15 cellular contexts compared by ENCODE assay signal in genomic region chr6:26613201-26613600, GRCh38. TPM values are rescaled to one million over a fixed set of nuclear protein-coding genes. Genes with fewer than 3 reads are reported as not detected.
DNase-seq lines count a peak whose midpoint lies in the region; ATAC-seq and TF ChIP-seq lines count a peak whose summit lies in the region.
"Had no signal": no experiment of that assay in that cellular context is flagged by ENCODE, and none has a peak within 500 bp of the region (broad histone marks: within the 10 kb centered on the region; RNA-seq: fewer than 3 reads in every experiment).

No MANE protein-coding gene starts in this region.

- H3K9ac ChIP-seq in iPS-18a (ENCODE audit: low read length), result no peak overlapping the region

- H3K4me1 Mint-ChIP-seq in activated CD4-positive, alpha-beta T cell treated with anti-CD3 and anti-CD28 coated beads for 36 hours, result peaks cover 17% of the 10 kb centered on the region
- peaks cover 6% of the 10 kb centered on the region for H3K4me1 Mint-ChIP-seq in activated T-helper 17 cell treated with anti-CD3 and anti-CD28 coated beads, Interleukin-2, amount 50 U/mL, for 72 hours
- H3K4me1 Mint-ChIP-seq in progenitor cell of endocrine pancreas (ENCODE audit: low read depth), result peaks cover 6% of the 10 kb centered on the region

- POLR2A ChIA-PET in activated CD4-positive, alpha-beta T cell treated with anti-CD3 and anti-CD28 coated beads for 36 hours (lab: Charles Lee), result no interaction called here

- no peak overlapping the region for H3K27ac ChIP-seq in iPS-18a (ENCODE audit: low read length)
- H3K27ac ChIP-seq in breast epithelium, result no peak overlapping the region
- H3K27ac ChIP-seq: ascending aorta, C4-2B, gastroesophageal sphincter had no signal

- peaks cover 6% of the 10 kb centered on the region for H3K4me1 ChIP-seq in iPS-18a (ENCODE audit: control insufficient read depth, low read depth, low read length)
- H3K4me1 ChIP-seq in breast epithelium, result no peaks in the 10 kb centered on the region

- H3K36me3 Mint-ChIP-seq in activated CD4-positive, alpha-beta T cell treated with anti-CD3 and anti-CD28 coated beads for 36 hours (ENCODE audit: low read depth), result no peaks in the 10 kb centered on the region
- no peaks in the 10 kb centered on the region for H3K36me3 Mint-ChIP-seq in activated T-helper 17 cell treated with anti-CD3 and anti-CD28 coated beads, Interleukin-2, amount 50 U/mL, for 72 hours (ENCODE audit: low read depth)
- no peaks in the 10 kb centered on the region for H3K36me3 Mint-ChIP-seq in progenitor cell of endocrine pancreas (ENCODE audit: insufficient read depth)

- TF ChIP-seq CTCF in progenitor cell of endocrine pancreas (IDR thresholded peaks at IDR 0.05; ENCODE audit: unreplicated experiment), result no peak
- no peak for TF ChIP-seq CTCF in breast epithelium (IDR thresholded peaks at IDR 0.05)

- H3K36me3 ChIP-seq in iPS-18a (ENCODE audit: control insufficient read depth, low read depth, low read length) (no peaks in the 10 kb centered on the region), breast epithelium (no peaks in the 10 kb centered on the region)
- H3K36me3 ChIP-seq: ascending aorta, gastroesophageal sphincter had no signal

- no peak for ATAC-seq in activated CD4-positive, alpha-beta T cell treated with anti-CD3 and anti-CD28 coated beads for 36 hours
- no peak for ATAC-seq in activated T-helper 17 cell treated with anti-CD3 and anti-CD28 coated beads, Interleukin-2, amount 50 U/mL, for 72 hours (replicated peaks)
- no peak for ATAC-seq in left lobe of liver
- ATAC-seq: gastroesophageal sphincter had no signal

- no peak for TF ChIP-seq POLR2A in breast epithelium (IDR thresholded peaks at IDR 0.05)

- H3K9me3 Mint-ChIP-seq in activated CD4-positive, alpha-beta T cell treated with anti-CD3 and anti-CD28 coated beads for 36 hours (ENCODE audit: low read depth), result no peaks in the 10 kb centered on the region
- no peaks in the 10 kb centered on the region for H3K9me3 Mint-ChIP-seq in activated T-helper 17 cell treated with anti-CD3 and anti-CD28 coated beads, Interleukin-2, amount 50 U/mL, for 72 hours
- peaks cover 4% of the 10 kb centered on the region for H3K9me3 Mint-ChIP-seq in progenitor cell of endocrine pancreas (ENCODE audit: low read depth)

- peak overlapping the region; percentile 67 for H3K4me3 Mint-ChIP-seq in activated CD4-positive, alpha-beta T cell treated with anti-CD3 and anti-CD28 coated beads for 36 hours
- H3K4me3 Mint-ChIP-seq in activated T-helper 17 cell treated with anti-CD3 and anti-CD28 coated beads, Interleukin-2, amount 50 U/mL, for 72 hours, result peak overlapping the region; percentile 74
- peak overlapping the region; percentile 84 for H3K4me3 Mint-ChIP-seq in progenitor cell of endocrine pancreas (ENCODE audit: low read depth)

- intact Hi-C loops in activated CD4-positive, alpha-beta T cell treated with anti-CD3 and anti-CD28 coated beads for 36 hours (cut with DNase I, micrococcal nuclease), result loop anchor here in 1 of 2 experiments (5.0 kb wide), 1 partner anchor 484 kb away; no protein-coding TSS in a partner anchor
- intact Hi-C loops in breast epithelium (cut with DNase I; ENCODE audit: low total_unique reads), result no loop called here

- H3K27ac Mint-ChIP-seq in activated CD4-positive, alpha-beta T cell treated with anti-CD3 and anti-CD28 coated beads for 36 hours, result no peak overlapping the region
- no peak overlapping the region for H3K27ac Mint-ChIP-seq in activated T-helper 17 cell treated with anti-CD3 and anti-CD28 coated beads, Interleukin-2, amount 50 U/mL, for 72 hours
- H3K27ac Mint-ChIP-seq in progenitor cell of endocrine pancreas, result no peak overlapping the region

- no peaks in the 10 kb centered on the region for H3K9me3 ChIP-seq in iPS-18a (ENCODE audit: control insufficient read depth, low read depth, low read length)
- H3K9me3 ChIP-seq in breast epithelium, result peaks cover 0 to 4% of the 10 kb centered on the region in 2 donors
- H3K9me3 ChIP-seq: ascending aorta had no signal

- H3K27me3 Mint-ChIP-seq in activated CD4-positive, alpha-beta T cell treated with anti-CD3 and anti-CD28 coated beads for 36 hours, result peaks cover 24% of the 10 kb centered on the region
- peaks cover 18% of the 10 kb centered on the region for H3K27me3 Mint-ChIP-seq in activated T-helper 17 cell treated with anti-CD3 and anti-CD28 coated beads, Interleukin-2, amount 50 U/mL, for 72 hours
- H3K27me3 Mint-ChIP-seq in progenitor cell of endocrine pancreas, result peaks cover 58% of the 10 kb centered on the region

- H3K27me3 ChIP-seq in iPS-18a (ENCODE audit: control insufficient read depth, insufficient read depth, low read length) (peaks cover 59% of the 10 kb centered on the region), breast epithelium (peaks cover 0 to 25% of the 10 kb centered on the region in 2 donors)

- CTCF ChIA-PET in activated CD4-positive, alpha-beta T cell treated with anti-CD3 and anti-CD28 coated beads for 36 hours (lab: Charles Lee), result interaction anchor here (0.6 to 2.5 kb wide), 3 partner anchors 36 to 285 kb away, joined by 3 to 8 read pairs (median 3); no protein-coding TSS in a partner anchor

- DNase-seq in activated CD4-positive, alpha-beta T cell treated with anti-CD3 and anti-CD28 coated beads for 36 hours, result no peak
- no peak for DNase-seq in activated CD4-positive, alpha-beta T cell treated with anti-CD3 and anti-CD28 coated beads, Interleukin-2, amount 50 U/mL, for 48 hours
- DNase-seq in progenitor cell of endocrine pancreas (ENCODE audit: low spot score, unreplicated experiment) (no peak), breast epithelium (ENCODE audit: low spot score in 2 of 2) (no peak), SW480 (ENCODE audit: low spot score) (no peak), left lobe of liver (ENCODE audit: low spot score) (no peak)
- DNase-seq: cortex of kidney, DND-41, NCI-H2081, NCI-H524 had no signal

- H3K4me3 ChIP-seq in iPS-18a (ENCODE audit: low read length), result peak overlapping the region; percentile 83
- H3K4me3 ChIP-seq in breast epithelium, result peak overlapping the region in 1 of 3 donors; percentile 53

RNA-seq across cellular contexts. Expression of gene ABT1, which starts 16.4 kb away (rescaled TPM):
- 10 to 100 TPM; 21.5 to 24.9 TPM for total RNA-seq in activated CD4-positive, alpha-beta T cell treated with anti-CD3 and anti-CD28 coated beads for 36 hours
- total RNA-seq in activated T-helper 17 cell treated with anti-CD3 and anti-CD28 coated beads, Interleukin-2, amount 50 U/mL, for 72 hours, result 10 to 100 TPM; 24.5 to 30.0 TPM
- 23.6 and 25.5 TPM in 2 replicates for total RNA-seq in progenitor cell of endocrine pancreas
- 10 to 100 TPM; 13.8 to 19.5 (median 18.0) TPM for total RNA-seq in breast epithelium
- 7.3 TPM for total RNA-seq in left lobe of liver

RNA-seq across cellular contexts. Expression of gene ZNF322, which starts 46.3 kb away (rescaled TPM):
- total RNA-seq in activated CD4-positive, alpha-beta T cell treated with anti-CD3 and anti-CD28 coated beads for 36 hours, result 1 to 10 TPM; 5.2 to 8.4 TPM
- total RNA-seq in activated T-helper 17 cell treated with anti-CD3 and anti-CD28 coated beads, Interleukin-2, amount 50 U/mL, for 72 hours, result 1 to 10 TPM; 9.4 to 9.7 TPM
- 39.7 and 46.5 TPM in 2 replicates for total RNA-seq in progenitor cell of endocrine pancreas
- total RNA-seq in breast epithelium, result 10 to 100 TPM; 12.6 to 28.5 (median 16.4) TPM
- total RNA-seq in left lobe of liver, result 7.8 TPM
